In the genomic region with DNA sequence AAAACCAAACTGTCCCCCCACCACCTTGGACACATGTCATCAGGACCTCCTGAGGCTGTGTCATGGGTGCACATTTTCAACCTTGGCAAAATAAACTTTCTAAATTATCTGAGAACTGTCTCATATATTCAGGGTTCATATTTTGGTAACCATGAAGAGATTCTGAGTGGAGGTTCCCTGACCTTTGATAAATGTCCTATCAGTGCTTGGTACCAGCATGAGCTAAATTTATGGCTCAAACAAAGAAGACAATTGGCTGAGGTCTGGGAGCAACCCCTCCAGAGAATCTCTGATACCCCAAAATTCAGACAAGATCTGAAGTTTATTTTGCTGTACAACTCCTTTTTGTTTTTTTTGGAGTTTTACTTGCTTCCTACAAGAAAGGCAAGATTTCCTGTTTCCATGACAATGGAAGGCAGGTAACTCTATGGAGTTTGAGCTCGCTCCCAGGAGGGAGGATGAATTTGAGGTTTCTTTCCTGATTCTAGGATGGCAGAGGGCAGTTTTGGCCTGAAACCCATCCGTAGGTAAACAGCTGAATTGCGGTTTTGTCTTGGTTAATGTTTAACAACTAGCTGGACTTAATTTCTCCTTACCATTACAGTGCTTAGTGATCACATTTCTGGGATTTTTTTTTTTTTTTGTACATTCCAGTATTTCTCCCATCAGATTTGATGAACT, we compare ENCODE assay signal across 1 cellular context.
TF ChIP-seq lines count a peak whose summit lies in the region.

No MANE protein-coding gene starts in this region.

TF ChIP-seq in HepG2, 621 proteins besides CTCF, POLR2A, EP300 and RAD21 (continued from another document and continues in another):
- TF ChIP-seq, protein P1, sequence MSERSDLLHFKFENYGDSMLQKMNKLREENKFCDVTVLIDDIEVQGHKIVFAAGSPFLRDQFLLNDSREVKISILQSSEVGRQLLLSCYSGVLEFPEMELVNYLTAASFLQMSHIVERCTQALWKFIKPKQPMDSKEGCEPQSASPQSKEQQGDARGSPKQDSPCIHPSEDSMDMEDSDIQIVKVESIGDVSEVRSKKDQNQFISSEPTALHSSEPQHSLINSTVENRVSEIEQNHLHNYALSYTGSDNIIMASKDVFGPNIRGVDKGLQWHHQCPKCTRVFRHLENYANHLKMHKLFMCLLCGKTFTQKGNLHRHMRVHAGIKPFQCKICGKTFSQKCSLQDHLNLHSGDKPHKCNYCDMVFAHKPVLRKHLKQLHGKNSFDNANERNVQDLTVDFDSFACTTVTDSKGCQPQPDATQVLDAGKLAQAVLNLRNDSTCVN (CRISPR knock-in tag; IDR thresholded peaks at IDR 0.05; ENCODE audit: borderline replicate concordance) = no peak
- TF ChIP-seq BCL6 (CRISPR knock-in tag; IDR thresholded peaks at IDR 0.05) (peak; percentile 71; the same call in 1 of the 2 replicates), KDM1A (CRISPR knock-in tag; IDR thresholded peaks at IDR 0.05) (no peak), ZNF567 (CRISPR knock-in tag; IDR thresholded peaks at IDR 0.05; ENCODE audit: borderline replicate concordance) (no peak), NCOA2 (CRISPR knock-in tag; IDR thresholded peaks at IDR 0.05) (peak; percentile 18; the same call in 1 of the 2 replicates), ZNF44 (CRISPR knock-in tag; IDR thresholded peaks at IDR 0.05) (no peak), HNF4A (CRISPR knock-in tag; IDR thresholded peaks at IDR 0.05) (peak; percentile 60; the same call in 1 of the 2 replicates), HDAC6 (IDR thresholded peaks at IDR 0.05; ENCODE audit: low read depth, low read length) (no peak), FOXA3 (CRISPR knock-in tag; IDR thresholded peaks at IDR 0.05) (peak; percentile 91), SMARCE1 (IDR thresholded peaks at IDR 0.05; ENCODE audit: borderline replicate concordance) (no peak), TBL1XR1 (IDR thresholded peaks at IDR 0.05; ENCODE audit: borderline replicate concordance, low read length, partially characterized antibody) (no peak), ZSCAN25 (CRISPR knock-in tag; IDR thresholded peaks at IDR 0.05) (no peak), MED8 (CRISPR knock-in tag; IDR thresholded peaks at IDR 0.05; ENCODE audit: insufficient replicate concordance) (no peak), SMYD3 (CRISPR knock-in tag; IDR thresholded peaks at IDR 0.05) (no peak), ZKSCAN5 (CRISPR knock-in tag; IDR thresholded peaks at IDR 0.05) (no peak), ZNF614 (CRISPR knock-in tag; IDR thresholded peaks at IDR 0.05; ENCODE audit: borderline replicate concordance) (no peak), SAP130 (CRISPR knock-in tag; IDR thresholded peaks at IDR 0.05; ENCODE audit: low read depth) (no peak), ATRX (CRISPR knock-in tag; IDR thresholded peaks at IDR 0.05; ENCODE audit: borderline replicate concordance) (no peak), CREM (IDR thresholded peaks at IDR 0.05) (no peak), CREM (CRISPR knock-in tag; IDR thresholded peaks at IDR 0.05) (no peak), SOX13 (IDR thresholded peaks at IDR 0.05) (0 out of 2 replicates have a peak, but pooled peaks have one; percentile 14), SOX13 (CRISPR knock-in tag; conservative IDR thresholded peaks at IDR 0.05 in 1 of 2, IDR thresholded peaks at IDR 0.05 in 1 of 2) (peak in 1 of 2 experiments; percentile 72; a peak in 2 of 4 replicates), ZNF878 (CRISPR knock-in tag; IDR thresholded peaks at IDR 0.05) (no peak), NKX3-1 (CRISPR knock-in tag; IDR thresholded peaks at IDR 0.05) (no peak), MIER3 (CRISPR knock-in tag; IDR thresholded peaks at IDR 0.05; ENCODE audit: borderline replicate concordance) (no peak), ARID2 (CRISPR knock-in tag; IDR thresholded peaks at IDR 0.05; ENCODE audit: borderline replicate concordance) (no peak), ELF3 (CRISPR knock-in tag; IDR thresholded peaks at IDR 0.05) (peak; percentile 79; the same call in 1 of the 2 replicates), RNF2 (conservative IDR thresholded peaks at IDR 0.05; ENCODE audit: low read depth) (no peak), SNAI1 (CRISPR knock-in tag; IDR thresholded peaks at IDR 0.05; ENCODE audit: borderline replicate concordance) (no peak), XRCC5 (optimal IDR thresholded peaks at IDR 0.05; ENCODE audit: low read length) (no peak), SIX4 (CRISPR knock-in tag; IDR thresholded peaks at IDR 0.05) (no peak), PLRG1 (conservative IDR thresholded peaks at IDR 0.05) (no peak), RFX3 (CRISPR knock-in tag; IDR thresholded peaks at IDR 0.05) (peak; percentile 65; the same call in 1 of the 2 replicates), RAD51 (IDR thresholded peaks at IDR 0.05; ENCODE audit: borderline replicate concordance) (no peak), FOXJ3 (CRISPR knock-in tag; IDR thresholded peaks at IDR 0.05; ENCODE audit: borderline replicate concordance) (no peak), MYNN (CRISPR knock-in tag; IDR thresholded peaks at IDR 0.05; ENCODE audit: low read depth) (no peak), RBFOX2 (IDR thresholded peaks at IDR 0.05; ENCODE audit: low read depth, low read length) (no peak), ZNF720 (CRISPR knock-in tag; IDR thresholded peaks at IDR 0.05) (no peak), GATAD1 (CRISPR knock-in tag; IDR thresholded peaks at IDR 0.05) (no peak), ZNF83 (CRISPR knock-in tag; IDR thresholded peaks at IDR 0.05; ENCODE audit: borderline replicate concordance) (no peak), MAZ (IDR thresholded peaks at IDR 0.05; ENCODE audit: borderline replicate concordance, low read depth, low read length) (no peak), MAZ (CRISPR knock-in tag; IDR thresholded peaks at IDR 0.05; ENCODE audit: low read depth) (no peak), NPAS2 (CRISPR knock-in tag; IDR thresholded peaks at IDR 0.05; ENCODE audit: borderline replicate concordance) (no peak), BHLHE40 (IDR thresholded peaks at IDR 0.05; ENCODE audit: low read length) (no peak)
- TF ChIP-seq, protein P2, sequence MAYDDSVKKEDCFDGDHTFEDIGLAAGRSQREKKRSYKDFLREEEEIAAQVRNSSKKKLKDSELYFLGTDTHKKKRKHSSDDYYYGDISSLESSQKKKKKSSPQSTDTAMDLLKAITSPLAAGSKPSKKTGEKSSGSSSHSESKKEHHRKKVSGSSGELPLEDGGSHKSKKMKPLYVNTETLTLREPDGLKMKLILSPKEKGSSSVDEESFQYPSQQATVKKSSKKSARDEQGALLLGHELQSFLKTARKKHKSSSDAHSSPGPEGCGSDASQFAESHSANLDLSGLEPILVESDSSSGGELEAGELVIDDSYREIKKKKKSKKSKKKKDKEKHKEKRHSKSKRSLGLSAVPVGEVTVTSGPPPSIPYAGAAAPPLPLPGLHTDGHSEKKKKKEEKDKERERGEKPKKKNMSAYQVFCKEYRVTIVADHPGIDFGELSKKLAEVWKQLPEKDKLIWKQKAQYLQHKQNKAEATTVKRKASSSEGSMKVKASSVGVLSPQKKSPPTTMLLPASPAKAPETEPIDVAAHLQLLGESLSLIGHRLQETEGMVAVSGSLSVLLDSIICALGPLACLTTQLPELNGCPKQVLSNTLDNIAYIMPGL (CRISPR knock-in tag; IDR thresholded peaks at IDR 0.05; ENCODE audit: borderline replicate concordance in 1 of 2, low read depth in 1 of 2) = 0 out of 4 replicates have a peak, but pooled peaks of 1 of the 2 experiments have one; percentile 13
- TF ChIP-seq, protein P3, sequence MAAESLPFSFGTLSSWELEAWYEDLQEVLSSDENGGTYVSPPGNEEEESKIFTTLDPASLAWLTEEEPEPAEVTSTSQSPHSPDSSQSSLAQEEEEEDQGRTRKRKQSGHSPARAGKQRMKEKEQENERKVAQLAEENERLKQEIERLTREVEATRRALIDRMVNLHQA (CRISPR knock-in tag; IDR thresholded peaks at IDR 0.05) = no peak
- TF ChIP-seq, protein P4, sequence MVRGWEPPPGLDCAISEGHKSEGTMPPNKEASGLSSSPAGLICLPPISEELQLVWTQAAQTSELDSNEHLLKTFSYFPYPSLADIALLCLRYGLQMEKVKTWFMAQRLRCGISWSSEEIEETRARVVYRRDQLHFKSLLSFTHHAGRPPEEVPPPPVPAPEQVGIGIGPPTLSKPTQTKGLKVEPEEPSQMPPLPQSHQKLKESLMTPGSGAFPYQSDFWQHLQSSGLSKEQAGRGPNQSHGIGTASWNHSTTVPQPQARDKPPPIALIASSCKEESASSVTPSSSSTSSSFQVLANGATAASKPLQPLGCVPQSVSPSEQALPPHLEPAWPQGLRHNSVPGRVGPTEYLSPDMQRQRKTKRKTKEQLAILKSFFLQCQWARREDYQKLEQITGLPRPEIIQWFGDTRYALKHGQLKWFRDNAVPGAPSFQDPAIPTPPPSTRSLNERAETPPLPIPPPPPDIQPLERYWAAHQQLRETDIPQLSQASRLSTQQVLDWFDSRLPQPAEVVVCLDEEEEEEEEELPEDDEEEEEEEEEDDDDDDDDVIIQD (CRISPR knock-in tag; IDR thresholded peaks at IDR 0.05; ENCODE audit: low read depth) = peak; percentile 35; the same call in 1 of the 2 replicates
- TF ChIP-seq, protein P5, sequence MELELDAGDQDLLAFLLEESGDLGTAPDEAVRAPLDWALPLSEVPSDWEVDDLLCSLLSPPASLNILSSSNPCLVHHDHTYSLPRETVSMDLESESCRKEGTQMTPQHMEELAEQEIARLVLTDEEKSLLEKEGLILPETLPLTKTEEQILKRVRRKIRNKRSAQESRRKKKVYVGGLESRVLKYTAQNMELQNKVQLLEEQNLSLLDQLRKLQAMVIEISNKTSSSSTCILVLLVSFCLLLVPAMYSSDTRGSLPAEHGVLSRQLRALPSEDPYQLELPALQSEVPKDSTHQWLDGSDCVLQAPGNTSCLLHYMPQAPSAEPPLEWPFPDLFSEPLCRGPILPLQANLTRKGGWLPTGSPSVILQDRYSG (CRISPR knock-in tag; IDR thresholded peaks at IDR 0.05) = no peak
- TF ChIP-seq, protein P6, sequence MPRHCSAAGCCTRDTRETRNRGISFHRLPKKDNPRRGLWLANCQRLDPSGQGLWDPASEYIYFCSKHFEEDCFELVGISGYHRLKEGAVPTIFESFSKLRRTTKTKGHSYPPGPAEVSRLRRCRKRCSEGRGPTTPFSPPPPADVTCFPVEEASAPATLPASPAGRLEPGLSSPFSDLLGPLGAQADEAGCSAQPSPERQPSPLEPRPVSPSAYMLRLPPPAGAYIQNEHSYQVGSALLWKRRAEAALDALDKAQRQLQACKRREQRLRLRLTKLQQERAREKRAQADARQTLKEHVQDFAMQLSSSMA (CRISPR knock-in tag; IDR thresholded peaks at IDR 0.05) = no peak
- TF ChIP-seq, protein P7, sequence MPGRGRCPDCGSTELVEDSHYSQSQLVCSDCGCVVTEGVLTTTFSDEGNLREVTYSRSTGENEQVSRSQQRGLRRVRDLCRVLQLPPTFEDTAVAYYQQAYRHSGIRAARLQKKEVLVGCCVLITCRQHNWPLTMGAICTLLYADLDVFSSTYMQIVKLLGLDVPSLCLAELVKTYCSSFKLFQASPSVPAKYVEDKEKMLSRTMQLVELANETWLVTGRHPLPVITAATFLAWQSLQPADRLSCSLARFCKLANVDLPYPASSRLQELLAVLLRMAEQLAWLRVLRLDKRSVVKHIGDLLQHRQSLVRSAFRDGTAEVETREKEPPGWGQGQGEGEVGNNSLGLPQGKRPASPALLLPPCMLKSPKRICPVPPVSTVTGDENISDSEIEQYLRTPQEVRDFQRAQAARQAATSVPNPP (CRISPR knock-in tag; IDR thresholded peaks at IDR 0.05) = no peak
- TF ChIP-seq, protein P8, sequence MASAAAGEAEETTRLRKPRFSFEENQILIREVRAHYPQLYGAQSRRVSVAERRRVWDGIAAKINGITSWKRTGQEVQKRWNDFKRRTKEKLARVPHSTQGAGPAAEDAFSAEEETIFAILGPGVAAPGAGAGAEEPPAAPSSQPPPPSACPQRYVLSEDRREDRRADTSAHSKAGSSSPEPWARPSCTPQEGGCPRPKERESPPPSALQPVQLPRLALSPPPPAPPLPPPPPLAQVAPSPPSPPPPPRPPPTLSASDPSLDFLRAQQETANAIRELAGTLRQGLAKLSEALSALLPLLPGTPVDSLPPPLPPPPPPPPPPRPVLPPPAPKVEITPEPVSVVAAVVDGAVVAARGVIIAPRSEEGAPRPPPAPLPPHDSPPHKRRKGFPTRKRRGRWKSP (CRISPR knock-in tag; IDR thresholded peaks at IDR 0.05) = no peak
- TF ChIP-seq, protein P9, sequence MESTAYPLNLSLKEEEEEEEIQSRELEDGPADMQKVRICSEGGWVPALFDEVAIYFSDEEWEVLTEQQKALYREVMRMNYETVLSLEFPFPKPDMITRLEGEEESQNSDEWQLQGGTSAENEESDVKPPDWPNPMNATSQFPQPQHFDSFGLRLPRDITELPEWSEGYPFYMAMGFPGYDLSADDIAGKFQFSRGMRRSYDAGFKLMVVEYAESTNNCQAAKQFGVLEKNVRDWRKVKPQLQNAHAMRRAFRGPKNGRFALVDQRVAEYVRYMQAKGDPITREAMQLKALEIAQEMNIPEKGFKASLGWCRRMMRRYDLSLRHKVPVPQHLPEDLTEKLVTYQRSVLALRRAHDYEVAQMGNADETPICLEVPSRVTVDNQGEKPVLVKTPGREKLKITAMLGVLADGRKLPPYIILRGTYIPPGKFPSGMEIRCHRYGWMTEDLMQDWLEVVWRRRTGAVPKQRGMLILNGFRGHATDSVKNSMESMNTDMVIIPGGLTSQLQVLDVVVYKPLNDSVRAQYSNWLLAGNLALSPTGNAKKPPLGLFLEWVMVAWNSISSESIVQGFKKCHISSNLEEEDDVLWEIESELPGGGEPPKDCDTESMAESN (CRISPR knock-in tag; conservative IDR thresholded peaks at IDR 0.05) = no peak
- TF ChIP-seq, protein P10, sequence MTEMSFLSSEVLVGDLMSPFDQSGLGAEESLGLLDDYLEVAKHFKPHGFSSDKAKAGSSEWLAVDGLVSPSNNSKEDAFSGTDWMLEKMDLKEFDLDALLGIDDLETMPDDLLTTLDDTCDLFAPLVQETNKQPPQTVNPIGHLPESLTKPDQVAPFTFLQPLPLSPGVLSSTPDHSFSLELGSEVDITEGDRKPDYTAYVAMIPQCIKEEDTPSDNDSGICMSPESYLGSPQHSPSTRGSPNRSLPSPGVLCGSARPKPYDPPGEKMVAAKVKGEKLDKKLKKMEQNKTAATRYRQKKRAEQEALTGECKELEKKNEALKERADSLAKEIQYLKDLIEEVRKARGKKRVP (CRISPR knock-in tag; IDR thresholded peaks at IDR 0.05) = no peak
- TF ChIP-seq, protein P11, sequence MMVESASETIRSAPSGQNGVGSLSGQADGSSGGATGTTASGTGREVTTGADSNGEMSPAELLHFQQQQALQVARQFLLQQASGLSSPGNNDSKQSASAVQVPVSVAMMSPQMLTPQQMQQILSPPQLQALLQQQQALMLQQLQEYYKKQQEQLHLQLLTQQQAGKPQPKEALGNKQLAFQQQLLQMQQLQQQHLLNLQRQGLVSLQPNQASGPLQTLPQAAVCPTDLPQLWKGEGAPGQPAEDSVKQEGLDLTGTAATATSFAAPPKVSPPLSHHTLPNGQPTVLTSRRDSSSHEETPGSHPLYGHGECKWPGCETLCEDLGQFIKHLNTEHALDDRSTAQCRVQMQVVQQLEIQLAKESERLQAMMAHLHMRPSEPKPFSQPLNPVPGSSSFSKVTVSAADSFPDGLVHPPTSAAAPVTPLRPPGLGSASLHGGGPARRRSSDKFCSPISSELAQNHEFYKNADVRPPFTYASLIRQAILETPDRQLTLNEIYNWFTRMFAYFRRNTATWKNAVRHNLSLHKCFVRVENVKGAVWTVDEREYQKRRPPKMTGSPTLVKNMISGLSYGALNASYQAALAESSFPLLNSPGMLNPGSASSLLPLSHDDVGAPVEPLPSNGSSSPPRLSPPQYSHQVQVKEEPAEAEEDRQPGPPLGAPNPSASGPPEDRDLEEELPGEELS (CRISPR knock-in tag; IDR thresholded peaks at IDR 0.05) = peak; percentile 37; the same call in 1 of the 2 replicates
